9 cellular contexts compared by ENCODE assay signal in genomic region chr12:91367234-91367849, GRCh38.
DNase-seq lines count a peak whose midpoint lies in the region; ATAC-seq and TF ChIP-seq lines count a peak whose summit lies in the region.
"Had no signal": no experiment of that assay in that cellular context is flagged by ENCODE, and none has a peak within 500 bp of the region (broad histone marks: within the 10 kb centered on the region; RNA-seq: fewer than 3 reads in every experiment).

No MANE protein-coding gene starts in this region.

- H3K27ac Mint-ChIP-seq in natural killer cell: no peak overlapping the region
- H3K27ac Mint-ChIP-seq in natural killer cell treated with Interleukin-12 subunit alpha and Interleukin-12 subunit beta and Interleukin-15 and Interleukin-18, amount 100 ng/mL, for 72 hours: no peak overlapping the region

- H3K4me3 Mint-ChIP-seq in natural killer cell: no peak overlapping the region
- no peak overlapping the region for H3K4me3 Mint-ChIP-seq in natural killer cell treated with Interleukin-12 subunit alpha and Interleukin-12 subunit beta and Interleukin-15 and Interleukin-18, amount 100 ng/mL, for 72 hours

- H3K9me3 Mint-ChIP-seq in natural killer cell: no peaks in the 10 kb centered on the region
- no peaks in the 10 kb centered on the region for H3K9me3 Mint-ChIP-seq in natural killer cell treated with Interleukin-12 subunit alpha and Interleukin-12 subunit beta and Interleukin-15 and Interleukin-18, amount 100 ng/mL, for 72 hours

- peaks cover 10 to 31% of the 10 kb centered on the region in 2 donors for H3K27me3 Mint-ChIP-seq in natural killer cell (ENCODE audit: low read depth in 2 of 2)
- H3K27me3 Mint-ChIP-seq in natural killer cell treated with Interleukin-12 subunit alpha and Interleukin-12 subunit beta and Interleukin-15 and Interleukin-18, amount 100 ng/mL, for 72 hours: peaks cover 4 to 16% of the 10 kb centered on the region in 2 donors

- H3K4me1 Mint-ChIP-seq in natural killer cell: peaks cover 18 to 19% of the 10 kb centered on the region in 2 donors
- H3K4me1 Mint-ChIP-seq in natural killer cell treated with Interleukin-12 subunit alpha and Interleukin-12 subunit beta and Interleukin-15 and Interleukin-18, amount 100 ng/mL, for 72 hours (ENCODE audit: low read depth in 2 of 2): peaks cover 16% of the 10 kb centered on the region in 2 donors

- intact Hi-C loops in natural killer cell (cut with micrococcal nuclease): no loop called here

- no peaks in the 10 kb centered on the region for H3K4me1 ChIP-seq in foreskin keratinocyte

- no peaks in the 10 kb centered on the region for H3K27me3 ChIP-seq in foreskin keratinocyte

- no peaks in the 10 kb centered on the region for H3K36me3 Mint-ChIP-seq in natural killer cell
- no peaks in the 10 kb centered on the region for H3K36me3 Mint-ChIP-seq in natural killer cell treated with Interleukin-12 subunit alpha and Interleukin-12 subunit beta and Interleukin-15 and Interleukin-18, amount 100 ng/mL, for 72 hours

- TF ChIP-seq CTCF in natural killer cell (IDR thresholded peaks at IDR 0.05) (peak; percentile 24), foreskin keratinocyte (conservative IDR thresholded peaks at IDR 0.05) (peak; percentile 64)

- no peak for DNase-seq in natural killer cell
- no peak for DNase-seq in natural killer cell treated with Interleukin-12 subunit alpha and Interleukin-12 subunit beta and Interleukin-15 and Interleukin-18, amount 100 ng/mL, for 72 hours (ENCODE audit: low spot score)
- DNase-seq in OCI-M1 (lab: John Stamatoyannopoulos, UW): peak; percentile 32
- no peak for DNase-seq in foreskin keratinocyte
- DNase-seq in occipital lobe (lab: John Stamatoyannopoulos, UW): no peak
- no peak for DNase-seq in activated CD4-positive, alpha-beta T cell treated with anti-CD3 and anti-CD28 coated beads, Interleukin-2, amount 50 U/mL, for 1 hour
- no peak for DNase-seq in stimulated activated CD4-positive, alpha-beta T cell treated with anti-CD3 and anti-CD28 coated beads, Interleukin-4, amount 100 ng/mL, for 4 hours
- DNase-seq: activated effector memory CD4-positive, alpha-beta T cell treated with Interleukin-2 at 50 U/mL for 16 hours had no signal

- no peak overlapping the region for H3K27ac ChIP-seq in foreskin keratinocyte

- ATAC-seq in natural killer cell: no peak
- no peak for ATAC-seq in natural killer cell treated with Interleukin-12 subunit alpha and Interleukin-12 subunit beta and Interleukin-15 and Interleukin-18, amount 100 ng/mL, for 72 hours
- ATAC-seq in foreskin keratinocyte: no peak
- no peak for ATAC-seq in HG03175 (IDR thresholded peaks at IDR 0.05; ENCODE audit: unreplicated experiment)
